12 cellular contexts compared by ENCODE assay signal in genomic region chr20:32511358-32512046, GRCh38.
DNase-seq lines count a peak whose midpoint lies in the region; ATAC-seq and TF ChIP-seq lines count a peak whose summit lies in the region.
"Had no signal": no experiment of that assay in that cellular context is flagged by ENCODE, and none has a peak within 500 bp of the region (broad histone marks: within the 10 kb centered on the region; RNA-seq: fewer than 3 reads in every experiment).

No MANE protein-coding gene starts in this region.

- POLR2A ChIA-PET in activated CD8-positive, alpha-beta T cell treated with anti-CD3 and anti-CD28 coated beads for 36 hours (lab: Charles Lee) = interaction anchor here (0.7 to 2.6 kb wide), 5 partner anchors 10 to 141 kb away, joined by 3 to 10 read pairs (median 4); no protein-coding TSS in a partner anchor

- H3K36me3 ChIP-seq in left lung (no peaks in the 10 kb centered on the region), heart right ventricle (no peaks in the 10 kb centered on the region), MG63 (no peaks in the 10 kb centered on the region)
- H3K36me3 ChIP-seq: pancreas, transverse colon had no signal

- H3K9me3 Mint-ChIP-seq in activated T-cell treated with anti-CD3 and anti-CD28 coated beads, Interleukin-2, amount 50 U/mL, for 24 hours = no peaks in the 10 kb centered on the region
- H3K9me3 Mint-ChIP-seq in activated CD8-positive, alpha-beta T cell treated with anti-CD3 and anti-CD28 coated beads for 36 hours = no peaks in the 10 kb centered on the region
- H3K9me3 Mint-ChIP-seq in stimulated activated naive CD8-positive, alpha-beta T cell treated with anti-CD3 and anti-CD28 coated beads, Interleukin-15, amount 100 ng/mL, for 72 hours = no peaks in the 10 kb centered on the region
- H3K9me3 Mint-ChIP-seq in osteocyte (ENCODE audit: unreplicated experiment) = no peaks in the 10 kb centered on the region

- H3K27ac Mint-ChIP-seq in activated T-cell treated with anti-CD3 and anti-CD28 coated beads, Interleukin-2, amount 50 U/mL, for 24 hours = peak overlapping the region; percentile 85
- peak overlapping the region; percentile 93 for H3K27ac Mint-ChIP-seq in activated CD8-positive, alpha-beta T cell treated with anti-CD3 and anti-CD28 coated beads for 36 hours
- H3K27ac Mint-ChIP-seq in stimulated activated naive CD8-positive, alpha-beta T cell treated with anti-CD3 and anti-CD28 coated beads, Interleukin-15, amount 100 ng/mL, for 72 hours = peak overlapping the region; percentile 91 to 94
- no peak overlapping the region for H3K27ac Mint-ChIP-seq in osteocyte (ENCODE audit: unreplicated experiment)

- no peak for ATAC-seq in activated CD8-positive, alpha-beta T cell treated with anti-CD3 and anti-CD28 coated beads for 36 hours
- ATAC-seq in left lung (no peak), heart right ventricle (no peak)
- ATAC-seq in stimulated activated naive CD8-positive, alpha-beta T cell treated with anti-CD3 and anti-CD28 coated beads, Interleukin-15, amount 100 ng/mL, for 72 hours = no peak
- ATAC-seq: left ventricle myocardium superior had no signal

- H3K27me3 ChIP-seq in left lung (no peaks in the 10 kb centered on the region), heart right ventricle (no peaks in the 10 kb centered on the region), MG63 (no peaks in the 10 kb centered on the region)
- H3K27me3 ChIP-seq: pancreas, transverse colon had no signal

- peaks cover 93% of the 10 kb centered on the region for H3K4me1 Mint-ChIP-seq in activated T-cell treated with anti-CD3 and anti-CD28 coated beads, Interleukin-2, amount 50 U/mL, for 24 hours (ENCODE audit: low read depth)
- peaks cover 89% of the 10 kb centered on the region for H3K4me1 Mint-ChIP-seq in activated CD8-positive, alpha-beta T cell treated with anti-CD3 and anti-CD28 coated beads for 36 hours (ENCODE audit: low read depth)
- H3K4me1 Mint-ChIP-seq in stimulated activated naive CD8-positive, alpha-beta T cell treated with anti-CD3 and anti-CD28 coated beads, Interleukin-15, amount 100 ng/mL, for 72 hours = peaks cover 100% of the 10 kb centered on the region
- H3K4me1 Mint-ChIP-seq in osteocyte (ENCODE audit: unreplicated experiment) = peaks cover 6% of the 10 kb centered on the region

- H3K4me1 ChIP-seq in left lung (peaks cover 3 to 68% of the 10 kb centered on the region in 2 donors), heart right ventricle (peaks cover 0 to 15% (median 8%) of the 10 kb centered on the region in 9 donors)

- peak overlapping the region in 1 of 2 donors; percentile 50 for H3K27ac ChIP-seq in left lung
- H3K27ac ChIP-seq in heart right ventricle = no peak overlapping the region
- H3K27ac ChIP-seq: transverse colon had no signal

- H3K4me3 ChIP-seq in left lung (no peak overlapping the region), heart right ventricle (no peak overlapping the region), MG63 (no peak overlapping the region)
- H3K4me3 ChIP-seq: pancreas, transverse colon had no signal

- H3K9me3 ChIP-seq in left lung (no peaks in the 10 kb centered on the region), heart right ventricle (no peaks in the 10 kb centered on the region), MG63 (no peaks in the 10 kb centered on the region)
- H3K9me3 ChIP-seq: pancreas, transverse colon had no signal

- 78 to 80% methylated on average over 12 of the region's 12 CpGs for WGBS in heart right ventricle, 2 donors

- no peak for TF ChIP-seq CTCF in activated CD8-positive, alpha-beta T cell treated with anti-CD3 and anti-CD28 coated beads for 36 hours (IDR thresholded peaks at IDR 0.05)
- TF ChIP-seq CTCF in left lung (IDR thresholded peaks at IDR 0.05) (no peak), heart right ventricle (IDR thresholded peaks at IDR 0.05) (no peak), osteocyte (IDR thresholded peaks at IDR 0.05) (no peak)

- peak overlapping the region; percentile 69 for H3K4me3 Mint-ChIP-seq in activated T-cell treated with anti-CD3 and anti-CD28 coated beads, Interleukin-2, amount 50 U/mL, for 24 hours
- H3K4me3 Mint-ChIP-seq in activated CD8-positive, alpha-beta T cell treated with anti-CD3 and anti-CD28 coated beads for 36 hours = peak overlapping the region; percentile 79
- H3K4me3 Mint-ChIP-seq in stimulated activated naive CD8-positive, alpha-beta T cell treated with anti-CD3 and anti-CD28 coated beads, Interleukin-15, amount 100 ng/mL, for 72 hours = peak overlapping the region; percentile 78 to 83
- no peak overlapping the region for H3K4me3 Mint-ChIP-seq in osteocyte (ENCODE audit: unreplicated experiment)

- intact Hi-C loops in activated CD8-positive, alpha-beta T cell treated with anti-CD3 and anti-CD28 coated beads for 36 hours (cut with micrococcal nuclease) = no loop called here
- intact Hi-C loops in left lung (cut with DNase I) (no loop called here), heart right ventricle (cut with DNase I) (no loop called here)

- CTCF ChIA-PET in activated CD8-positive, alpha-beta T cell treated with anti-CD3 and anti-CD28 coated beads for 36 hours (lab: Charles Lee) = interaction anchor here (6.0 kb wide), 1 partner anchor 12 kb away, joined by 40 read pairs; no protein-coding TSS in a partner anchor

- H3K36me3 Mint-ChIP-seq in activated T-cell treated with anti-CD3 and anti-CD28 coated beads, Interleukin-2, amount 50 U/mL, for 24 hours (ENCODE audit: low read depth) = peaks cover 23% of the 10 kb centered on the region
- H3K36me3 Mint-ChIP-seq in activated CD8-positive, alpha-beta T cell treated with anti-CD3 and anti-CD28 coated beads for 36 hours (ENCODE audit: low read depth) = peaks cover 44% of the 10 kb centered on the region
- H3K36me3 Mint-ChIP-seq in osteocyte (ENCODE audit: unreplicated experiment) = peaks cover 10% of the 10 kb centered on the region

- no peaks in the 10 kb centered on the region for H3K27me3 Mint-ChIP-seq in activated T-cell treated with anti-CD3 and anti-CD28 coated beads, Interleukin-2, amount 50 U/mL, for 24 hours
- no peaks in the 10 kb centered on the region for H3K27me3 Mint-ChIP-seq in activated CD8-positive, alpha-beta T cell treated with anti-CD3 and anti-CD28 coated beads for 36 hours
- H3K27me3 Mint-ChIP-seq in stimulated activated naive CD8-positive, alpha-beta T cell treated with anti-CD3 and anti-CD28 coated beads, Interleukin-15, amount 100 ng/mL, for 72 hours = no peaks in the 10 kb centered on the region
- no peaks in the 10 kb centered on the region for H3K27me3 Mint-ChIP-seq in osteocyte (ENCODE audit: unreplicated experiment)

- no peak for DNase-seq in activated T-cell treated with anti-CD3 and anti-CD28 coated beads, Interleukin-2, amount 50 U/mL, for 24 hours
- DNase-seq in activated T-cell treated with anti-CD3 and anti-CD28 coated beads, Interleukin-2, amount 50 U/mL, for 48 hours = no peak
- DNase-seq in activated CD8-positive, alpha-beta T cell treated with anti-CD3 and anti-CD28 coated beads for 36 hours = no peak
- peak; percentile 14 to 24 for DNase-seq in left lung
- no peak for DNase-seq in stimulated activated naive CD8-positive, alpha-beta T cell treated with anti-CD3 and anti-CD28 coated beads, Interleukin-15, amount 100 ng/mL, for 72 hours
- DNase-seq in heart right ventricle = no peak
- DNase-seq in osteocyte (ENCODE audit: extremely low spot score, unreplicated experiment) = no peak
- DNase-seq in MG63 = no peak
- DNase-seq: DMS153, left ventricle myocardium superior, transverse colon had no signal

Comparison
In these comparisons a context has a peak if more than half of its experiments do, and no peak if none do; other contexts are left out.
1. DNase-seq: peak in left lung (2 of 2); none in activated T-cell treated with anti-CD3 and anti-CD28 coated beads, Interleukin-2, amount 50 U/mL, for 24 hours (single experiment), activated T-cell treated with anti-CD3 and anti-CD28 coated beads, Interleukin-2, amount 50 U/mL, for 48 hours (0 of 2), activated CD8-positive, alpha-beta T cell treated with anti-CD3 and anti-CD28 coated beads for 36 hours (single experiment), stimulated activated naive CD8-positive, alpha-beta T cell treated with anti-CD3 and anti-CD28 coated beads, Interleukin-15, amount 100 ng/mL, for 72 hours (0 of 2), heart right ventricle (0 of 2), osteocyte (single experiment) and MG63 (single experiment).